ENCODE assay signal across 8 cellular contexts in the genomic region with DNA sequence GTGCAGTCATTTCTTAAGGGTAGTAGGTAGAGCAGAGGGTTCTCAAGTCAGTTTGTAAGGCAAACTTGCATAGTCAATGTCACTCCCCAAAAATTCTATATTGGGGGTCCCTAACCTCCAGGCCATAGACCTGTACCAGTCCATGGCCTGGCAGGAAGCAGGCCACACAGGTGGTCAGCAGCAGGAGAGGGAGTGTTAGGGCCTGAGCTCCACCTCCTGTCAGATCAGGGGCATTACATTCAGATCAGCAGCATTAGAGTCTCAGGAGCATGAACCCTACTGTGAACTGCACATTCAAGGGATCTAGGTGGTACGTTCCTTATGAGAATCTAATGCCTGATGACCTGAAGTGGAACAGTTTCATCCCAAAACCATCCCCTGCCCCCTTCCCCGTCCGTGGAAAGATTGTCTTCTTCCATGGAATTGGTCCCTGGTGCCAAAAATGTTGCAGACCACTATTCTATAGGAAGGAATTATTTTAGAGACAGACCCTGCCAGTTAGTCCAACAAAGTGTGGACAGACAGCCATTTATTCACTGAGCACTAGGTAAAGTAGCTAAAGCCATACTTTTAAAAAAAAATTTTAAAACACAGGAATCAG. TPM values are rescaled to one million over a fixed set of nuclear protein-coding genes. Genes with fewer than 3 reads are reported as not detected.
DNase-seq lines count a peak whose midpoint lies in the region; ATAC-seq and TF ChIP-seq lines count a peak whose summit lies in the region.

No MANE protein-coding gene starts in this region.

- no peaks in the 10 kb centered on the region for H3K27me3 ChIP-seq in thoracic aorta (replicated peaks; ENCODE audit: insufficient read depth)

- intact Hi-C loops in left cardiac atrium (cut with DNase I): loop anchor here (10.0 kb wide), 2 partner anchors 157 to 187 kb away; partner anchors contain the start of gene INPP4A (in 1 of the 2)

- peaks cover 14% of the 10 kb centered on the region for H3K36me3 ChIP-seq in thoracic aorta

- no peak overlapping the region for H3K4me3 ChIP-seq in WI38 (ENCODE audit: low read depth, low read length)
- H3K4me3 ChIP-seq in thoracic aorta: no peak overlapping the region

- peak; percentile 55 for ATAC-seq in GM19468 (IDR thresholded peaks at IDR 0.05; ENCODE audit: extremely low read depth, unreplicated experiment)
- ATAC-seq in left cardiac atrium: peak; percentile 55 to 72
- no peak for ATAC-seq in thoracic aorta (ENCODE audit: insufficient number of reproducible peaks, low FRiP score, low read depth)

- no peaks in the 10 kb centered on the region for H3K9me3 ChIP-seq in thoracic aorta

- no peak overlapping the region for H3K27ac ChIP-seq in thoracic aorta

- peak; percentile 57 for TF ChIP-seq CTCF in WI38 (IDR thresholded peaks at IDR 0.05; ENCODE audit: low read depth, low read length)
- peak; percentile 3 for TF ChIP-seq CTCF in thoracic aorta (IDR thresholded peaks at IDR 0.05)

- peak; percentile 90 for DNase-seq in DMS53 (lab: John Stamatoyannopoulos, UW)
- peak; percentile 46 for DNase-seq in LoVo (ENCODE audit: low spot score)
- DNase-seq in left cardiac atrium: no peak
- DNase-seq in thoracic aorta (ENCODE audit: low spot score): no peak
- no peak for DNase-seq in 8988T
- DNase-seq in activated CD4-positive, alpha-beta T cell treated with anti-CD3 and anti-CD28 coated beads, Interleukin-2, amount 50 U/mL, for 1 hour: no peak

- H3K4me1 ChIP-seq in thoracic aorta (ENCODE audit: control insufficient read depth in 1 of 2, low read depth in 2 of 2): peaks cover 5% of the 10 kb centered on the region in 2 donors

RNA-seq across cellular contexts. Expression of gene COA5, which starts 6.7 kb away (rescaled TPM):
- total RNA-seq in left cardiac atrium: 10 to 100 TPM; 23.1 to 23.7 TPM
- 10 to 100 TPM; 29.8 to 37.5 TPM for total RNA-seq in thoracic aorta

RNA-seq across cellular contexts. Expression of gene UNC50, which starts 6.8 kb away (rescaled TPM):
- 10 to 100 TPM; 28.3 to 33.7 TPM for total RNA-seq in left cardiac atrium
- 10 to 100 TPM; 32.6 to 38.2 TPM for total RNA-seq in thoracic aorta

Comparison
In these comparisons a context has a peak if more than half of its experiments do, and no peak if none do; other contexts are left out.
1. DNase-seq: peak in DMS53 (single experiment) and LoVo (single experiment); none in left cardiac atrium (single experiment), thoracic aorta (single experiment), 8988T (single experiment) and activated CD4-positive, alpha-beta T cell treated with anti-CD3 and anti-CD28 coated beads, Interleukin-2, amount 50 U/mL, for 1 hour (single experiment).